Comparison of ENCODE assay signal across 8 cellular contexts in genomic region chr6:18263561-18264337, GRCh38. TPM values are rescaled to one million over a fixed set of nuclear protein-coding genes. Genes with fewer than 3 reads are reported as not detected.
DNase-seq lines count a peak whose midpoint lies in the region; ATAC-seq, FAIRE-seq and TF ChIP-seq lines count a peak whose summit lies in the region.

No MANE protein-coding gene starts in this region.

- peak overlapping the region; percentile 90 for H3K4me2 ChIP-seq in smooth muscle cell

- peaks cover 38% of the 10 kb centered on the region for H3K36me3 Mint-ChIP-seq in Caco-2 (ENCODE audit: insufficient read depth, unreplicated experiment)
- peaks cover 30% of the 10 kb centered on the region for H3K36me3 Mint-ChIP-seq in T-helper 1 cell treated with Interleukin-12 subunit alpha and Interleukin-12 subunit beta and Interleukin-4 antibody, amounts not matched to agents 30 μg/mL and 1 μg/mL, for 36 hours (ENCODE audit: low read depth)

- CTCF ChIA-PET in Caco-2 (lab: Charles Lee): interaction anchor here (0.5 kb wide), 1 partner anchor 664 kb away, joined by 4 read pairs; the partner anchor contains the start of gene FAM8A1

- H3K4me1 ChIP-seq in Caco-2 (peaks cover 12% of the 10 kb centered on the region), kidney (ENCODE audit: control insufficient read depth in 1 of 2, insufficient read depth in 1 of 2, low read depth in 1 of 2, low read length in 2 of 2) (peaks cover 3 to 9% of the 10 kb centered on the region in 2 donors), smooth muscle cell (ENCODE audit: low read depth) (peaks cover 16% of the 10 kb centered on the region)

- no peaks in the 10 kb centered on the region for H3K9me3 ChIP-seq in Caco-2
- no peaks in the 10 kb centered on the region for H3K9me3 ChIP-seq in kidney (ENCODE audit: control insufficient read depth in 1 of 2, low read length in 2 of 2)
- H3K9me3 ChIP-seq in smooth muscle cell (replicated peaks; ENCODE audit: low read depth): no peaks in the 10 kb centered on the region

- peaks cover 8% of the 10 kb centered on the region for H3K4me1 Mint-ChIP-seq in Caco-2 (ENCODE audit: low read depth, unreplicated experiment)
- H3K4me1 Mint-ChIP-seq in T-helper 1 cell treated with Interleukin-12 subunit alpha and Interleukin-12 subunit beta and Interleukin-4 antibody, amounts not matched to agents 30 μg/mL and 1 μg/mL, for 36 hours (ENCODE audit: low read depth): peaks cover 46% of the 10 kb centered on the region

- H3F3A ChIP-seq in smooth muscle cell (ENCODE audit: low read depth): peaks cover 8% of the 10 kb centered on the region

- BruUV-seq in Caco-2 (replicated peaks; lab: Mats Ljungman, UMichigan): no TSS peak

- WGBS in smooth muscle cell (ENCODE audit: low lambda C conversion rate): under 1% methylated on average over 61 of the region's 70 CpGs

- intact Hi-C loops in Caco-2 (cut with micrococcal nuclease; ENCODE audit: unreplicated experiment): loop anchor here (1.0 to 5.0 kb wide), 3 partner anchors 39 to 241 kb away; partner anchors contain the start of genes KDM1B and TPMT
- intact Hi-C loops in kidney (cut with DNase I): no loop called here

- no peak for TF ChIP-seq CTCF in Caco-2 (IDR thresholded peaks at IDR 0.05; ENCODE audit: insufficient read depth in 1 of 2, low read depth in 1 of 2, low read length in 1 of 2, severe bottlenecking in 1 of 2, unreplicated experiment in 1 of 2)
- no peak for TF ChIP-seq CTCF in kidney (IDR thresholded peaks at IDR 0.05; ENCODE audit: borderline replicate concordance, extremely low read depth, insufficient read depth)
- no peak for TF ChIP-seq CTCF in smooth muscle cell (IDR thresholded peaks at IDR 0.05; ENCODE audit: borderline replicate concordance, insufficient read depth, poor library complexity, severe bottlenecking)

- H3K4me3 ChIP-seq in Caco-2 (ENCODE audit: low read depth, low read length): peak overlapping the region; percentile 95
- H3K4me3 ChIP-seq in kidney (ENCODE audit: low read length in 2 of 2): peak overlapping the region; percentile 89 to 91
- H3K4me3 ChIP-seq in smooth muscle cell: peak overlapping the region; percentile 88

- peak overlapping the region; percentile 95 for H3K4me3 Mint-ChIP-seq in Caco-2 (ENCODE audit: unreplicated experiment)
- peak overlapping the region; percentile 97 for H3K4me3 Mint-ChIP-seq in T-helper 1 cell treated with Interleukin-12 subunit alpha and Interleukin-12 subunit beta and Interleukin-4 antibody, amounts not matched to agents 30 μg/mL and 1 μg/mL, for 36 hours

- H3K9me3 Mint-ChIP-seq in Caco-2 (ENCODE audit: unreplicated experiment): no peaks in the 10 kb centered on the region
- H3K9me3 Mint-ChIP-seq in T-helper 1 cell treated with Interleukin-12 subunit alpha and Interleukin-12 subunit beta and Interleukin-4 antibody, amounts not matched to agents 30 μg/mL and 1 μg/mL, for 36 hours: no peaks in the 10 kb centered on the region

- H3K36me3 ChIP-seq in Caco-2 (ENCODE audit: control insufficient read depth, insufficient read depth, low read length) (no peaks in the 10 kb centered on the region), kidney (ENCODE audit: control insufficient read depth in 1 of 2, insufficient read depth in 2 of 2, low read length in 2 of 2) (no peaks in the 10 kb centered on the region), smooth muscle cell (ENCODE audit: low read depth) (no peaks in the 10 kb centered on the region)

- POLR2A ChIA-PET in Caco-2 (lab: Charles Lee): interaction anchor here (0.5 to 1.0 kb wide), 2 partner anchors 722 to 762 kb away, joined by 3 read pairs; no protein-coding TSS in a partner anchor

- H3K27me3 ChIP-seq in Caco-2 (replicated peaks; ENCODE audit: control insufficient read depth, insufficient read depth, low read length) (no peaks in the 10 kb centered on the region), smooth muscle cell (ENCODE audit: low read depth) (no peaks in the 10 kb centered on the region)

- H3K79me2 ChIP-seq in smooth muscle cell (ENCODE audit: low read depth): peaks cover 51% of the 10 kb centered on the region

- H3K27ac Mint-ChIP-seq in Caco-2 (ENCODE audit: unreplicated experiment): peak overlapping the region; percentile 93
- peak overlapping the region; percentile 91 for H3K27ac Mint-ChIP-seq in T-helper 1 cell treated with Interleukin-12 subunit alpha and Interleukin-12 subunit beta and Interleukin-4 antibody, amounts not matched to agents 30 μg/mL and 1 μg/mL, for 36 hours

- H2AFZ ChIP-seq in smooth muscle cell (ENCODE audit: low read depth): peak overlapping the region; percentile 58

- peak overlapping the region; percentile 98 for H3K27ac ChIP-seq in kidney (ENCODE audit: low read depth in 2 of 2, low read length in 2 of 2)
- H3K27ac ChIP-seq in smooth muscle cell (ENCODE audit: low read depth): peak overlapping the region; percentile 90

- peak; percentile 24 for ATAC-seq in GM19463 (IDR thresholded peaks at IDR 0.05; ENCODE audit: unreplicated experiment)

- DNase-seq in Caco-2: peak; percentile 53 to 74
- peak; percentile 34 for DNase-seq in HT1080 (ENCODE audit: low read depth)
- peak; percentile 28 for DNase-seq in cerebellar cortex (ENCODE audit: low spot score)
- peak; percentile 84 for DNase-seq in kidney
- peak; percentile 78 for DNase-seq in smooth muscle cell (lab: John Stamatoyannopoulos, UW; ENCODE audit: unreplicated experiment)
- DNase-seq in NCI-H1048 (lab: John Stamatoyannopoulos, UW): no peak

- H4K20me1 ChIP-seq in smooth muscle cell (ENCODE audit: low read depth): peaks cover 37% of the 10 kb centered on the region

- no peak for FAIRE-seq in kidney (lab: Jason Lieb, UNC)

- H3K27me3 Mint-ChIP-seq in Caco-2 (ENCODE audit: insufficient read depth, unreplicated experiment): no peaks in the 10 kb centered on the region
- H3K27me3 Mint-ChIP-seq in T-helper 1 cell treated with Interleukin-12 subunit alpha and Interleukin-12 subunit beta and Interleukin-4 antibody, amounts not matched to agents 30 μg/mL and 1 μg/mL, for 36 hours (ENCODE audit: low read depth): no peaks in the 10 kb centered on the region

- H3K9ac ChIP-seq in kidney (ENCODE audit: low read length in 2 of 2): peak overlapping the region; percentile 71 to 83
- peak overlapping the region; percentile 93 for H3K9ac ChIP-seq in smooth muscle cell (ENCODE audit: low read depth)

RNA-seq across cellular contexts. Expression of gene DEK, which starts 0.6 kb away (rescaled TPM):
- total RNA-seq in Caco-2 (2022): 170 and 171 TPM in 2 replicates
- 191 and 195 TPM in 2 replicates for total RNA-seq in HT1080 (2014; rRNA removed; shearing (Covaris generic))
- polyA plus RNA-seq in HT1080 (2015; cell fraction: cytosol; rRNA removed): 166 and 198 TPM in 2 replicates
- polyA plus RNA-seq in HT1080 (2015; cell fraction: nucleus; rRNA removed): 99.1 and 104 TPM in 2 replicates
- total RNA-seq in kidney: 67.2 TPM
- 23.7 TPM for polyA plus RNA-seq in kidney (ENCODE audit: insufficient read depth, low read depth, low replicate concordance)
- total RNA-seq in smooth muscle cell: 50.7 and 56.5 TPM in 2 replicates
- polyA plus RNA-seq in smooth muscle cell: 33.5 and 33.7 TPM in 2 replicates
